In genomic region chr11:127288926-127289325, GRCh38 we compare ENCODE assay signal across 9 cellular contexts.
"Had no signal": no experiment of that assay in that cellular context is flagged by ENCODE, and none has a peak within 500 bp of the region (broad histone marks: within the 10 kb centered on the region; RNA-seq: fewer than 3 reads in every experiment).

No MANE protein-coding gene starts in this region.

- H3K27ac Mint-ChIP-seq: HFFc6, IgD-negative memory B cell had no signal

- H3K9me3 ChIP-seq: HAP-1 had no signal

- H3K27ac ChIP-seq: GM23248 had no signal

- H3K4me3 ChIP-seq: GM23248, HAP-1 had no signal

- H3K27me3 Mint-ChIP-seq: IgD-negative memory B cell had no signal

- H2AFZ ChIP-seq: GM23248 had no signal

- H3K9ac ChIP-seq: GM23248 had no signal

- H3K4me1 Mint-ChIP-seq: IgD-negative memory B cell had no signal

- H3K4me3 Mint-ChIP-seq: HFFc6, IgD-negative memory B cell had no signal

- DNase-seq: GM23248, GOT3, HFFc6, KBM-7 had no signal

- FAIRE-seq: H54, HTR-8/SVneo had no signal

- H3K36me3 ChIP-seq: HAP-1 had no signal

- H3K36me3 Mint-ChIP-seq: IgD-negative memory B cell had no signal

- H3K4me1 ChIP-seq: HAP-1 had no signal

- ATAC-seq: HCT116 had no signal
